In genomic region chr6:162076816-162077215, GRCh38 we compare ENCODE assay signal across 25 cellular contexts.
"Had no signal": no experiment of that assay in that cellular context is flagged by ENCODE, and none has a peak within 500 bp of the region (broad histone marks: within the 10 kb centered on the region; RNA-seq: fewer than 3 reads in every experiment).

No MANE protein-coding gene starts in this region.

- H3K27me3 Mint-ChIP-seq: naive thymus-derived CD4-positive, alpha-beta T cell; stimulated activated naive B cell treated with anti-CD40 and anti-IgM and Interleukin-4, amounts not matched to agents 10 μg/mL and 1 μg/mL and 100 μg/mL, for 72 hours; stimulated activated naive CD8-positive, alpha-beta T cell treated with anti-CD3 and anti-CD28 coated beads, Interleukin-15, Interleukin-2, amounts not matched to agents 100 ng/mL and 50 ng/mL, for 24 hours had no signal

- ATAC-seq: naive thymus-derived CD4-positive, alpha-beta T cell; natural killer cell; pancreas; right cardiac atrium; right lobe of liver; stimulated activated effector memory CD8-positive, alpha-beta T cell treated with anti-CD3 and anti-CD28 coated beads, Interleukin-12 subunit alpha, Interleukin-12 subunit beta, amount 100 ng/mL, for 72 hours; stimulated activated naive B cell treated with anti-CD40 and anti-IgM and Interleukin-4, amounts not matched to agents 10 μg/mL and 1 μg/mL and 100 μg/mL, for 72 hours had no signal

- H3K36me3 ChIP-seq: neutrophil, pancreas, prostate gland, right lobe of liver, sigmoid colon, stomach, thoracic aorta, thyroid gland, tibial nerve, upper lobe of left lung, vagina had no signal

- H3K27me3 ChIP-seq: neutrophil, pancreas, right lobe of liver, sigmoid colon, stomach, thyroid gland, tibial nerve, upper lobe of left lung, vagina had no signal

- H3K27ac ChIP-seq: neutrophil, pancreas, prostate gland, right lobe of liver, sigmoid colon, stomach, thoracic aorta, thyroid gland, tibial nerve, upper lobe of left lung, vagina had no signal

- H3K4me1 ChIP-seq: pancreas, prostate gland, right lobe of liver, sigmoid colon, stomach, thyroid gland, tibial nerve, upper lobe of left lung, vagina had no signal

- H3K4me3 Mint-ChIP-seq: naive thymus-derived CD4-positive, alpha-beta T cell; natural killer cell; nephron progenitor cell; neural crest cell; stimulated activated effector memory CD8-positive, alpha-beta T cell treated with anti-CD3 and anti-CD28 coated beads, Interleukin-12 subunit alpha, Interleukin-12 subunit beta, amount 100 ng/mL, for 72 hours; stimulated activated naive B cell treated with anti-CD40 and anti-IgM and Interleukin-4, amounts not matched to agents 10 μg/mL and 1 μg/mL and 100 μg/mL, for 72 hours; stimulated activated naive CD8-positive, alpha-beta T cell treated with anti-CD3 and anti-CD28 coated beads, Interleukin-15, Interleukin-2, amounts not matched to agents 100 ng/mL and 50 ng/mL, for 24 hours had no signal

- H3K4me1 Mint-ChIP-seq: naive thymus-derived CD4-positive, alpha-beta T cell; natural killer cell; nephron progenitor cell; stimulated activated effector memory CD8-positive, alpha-beta T cell treated with anti-CD3 and anti-CD28 coated beads, Interleukin-12 subunit alpha, Interleukin-12 subunit beta, amount 100 ng/mL, for 72 hours; stimulated activated naive B cell treated with anti-CD40 and anti-IgM and Interleukin-4, amounts not matched to agents 10 μg/mL and 1 μg/mL and 100 μg/mL, for 72 hours had no signal

- H3K4me3 ChIP-seq: pancreas, prostate gland, right lobe of liver, sigmoid colon, stomach, thoracic aorta, thyroid gland, tibial nerve, upper lobe of left lung, vagina had no signal

- DNase-seq: naive thymus-derived CD4-positive, alpha-beta T cell; natural killer cell; nephron progenitor cell; pancreas; right cardiac atrium; right lobe of liver; sigmoid colon; small intestine; stimulated activated CD4-positive, alpha-beta T cell treated with anti-CD3 and anti-CD28 coated beads, Interleukin-15, amount 100 ng/mL, for 24 hours; stimulated activated CD4-positive, alpha-beta T cell treated with anti-CD3 and anti-CD28 coated beads, Interleukin-2, amount 100 ng/mL, for 24 hours; stimulated activated CD4-positive, alpha-beta T cell treated with anti-CD3 and anti-CD28 coated beads, Interleukin-2, amount 100 ng/mL, for 48 hours; stimulated activated naive B cell treated with anti-CD40 and anti-IgM and Interleukin-4, amounts not matched to agents 10 μg/mL and 1 μg/mL and 100 μg/mL, for 72 hours; stimulated activated naive CD4-positive, alpha-beta T cell treated with Interleukin-2 at 50 U/mL for 16 hours; stomach; thyroid gland; trophoblast cell; upper lobe of left lung had no signal

- H3K27ac Mint-ChIP-seq: naive thymus-derived CD4-positive, alpha-beta T cell; natural killer cell; nephron progenitor cell; stimulated activated effector memory CD8-positive, alpha-beta T cell treated with anti-CD3 and anti-CD28 coated beads, Interleukin-12 subunit alpha, Interleukin-12 subunit beta, amount 100 ng/mL, for 72 hours; stimulated activated naive B cell treated with anti-CD40 and anti-IgM and Interleukin-4, amounts not matched to agents 10 μg/mL and 1 μg/mL and 100 μg/mL, for 72 hours; stimulated activated naive CD8-positive, alpha-beta T cell treated with anti-CD3 and anti-CD28 coated beads, Interleukin-15, Interleukin-2, amounts not matched to agents 100 ng/mL and 50 ng/mL, for 24 hours had no signal

- H3K9me3 ChIP-seq: pancreas, prostate gland, right lobe of liver, sigmoid colon, thoracic aorta, thyroid gland, vagina had no signal

- H3K36me3 Mint-ChIP-seq: natural killer cell; stimulated activated effector memory CD8-positive, alpha-beta T cell treated with anti-CD3 and anti-CD28 coated beads, Interleukin-12 subunit alpha, Interleukin-12 subunit beta, amount 100 ng/mL, for 72 hours; stimulated activated naive B cell treated with anti-CD40 and anti-IgM and Interleukin-4, amounts not matched to agents 10 μg/mL and 1 μg/mL and 100 μg/mL, for 72 hours had no signal
